Comparison of ENCODE assay signal across 8 cellular contexts in genomic region chr13:73754727-73755292, GRCh38.
A peak's percentile ranks its signal among the peaks of the same experiment; 100 is the strongest.
DNase-seq lines count a peak whose midpoint lies in the region; ATAC-seq, FAIRE-seq and TF ChIP-seq lines count a peak whose summit lies in the region.

No MANE protein-coding gene starts in this region.

- H3K27me3 ChIP-seq in adrenal gland: no peaks in the 10 kb centered on the region
- H3K27me3 ChIP-seq in right cardiac atrium (ENCODE audit: control insufficient read depth, insufficient read depth): no peaks in the 10 kb centered on the region
- no peaks in the 10 kb centered on the region for H3K27me3 ChIP-seq in small intestine (ENCODE audit: control insufficient read depth in 2 of 2, insufficient read depth in 2 of 2, low read length in 2 of 2)

- TF ChIP-seq CTCF in adrenal gland (IDR thresholded peaks at IDR 0.05): peak; percentile 45 to 73 (median 62)

- ATAC-seq in GM18520 (IDR thresholded peaks at IDR 0.05; ENCODE audit: unreplicated experiment) (peak; percentile 63), HG03175 (IDR thresholded peaks at IDR 0.05; ENCODE audit: unreplicated experiment) (peak; percentile 57), right cardiac atrium (peak; percentile 51 to 54)

- intact Hi-C loops in adrenal gland (cut with DNase I): loop anchor here in 1 of 2 donors (10.0 kb wide), 1 partner anchor 1470 kb away; no protein-coding TSS in a partner anchor
- intact Hi-C loops in right cardiac atrium (cut with DNase I): loop anchor here in 1 of 4 donors (10.0 kb wide), 1 partner anchor 1470 kb away; no protein-coding TSS in a partner anchor

- WGBS in adrenal gland, 4 donors: 53 to 57% (median 55%) methylated on average over 3 of the region's 3 CpGs
- WGBS in right cardiac atrium: 59% methylated on average over 3 of the region's 3 CpGs
- WGBS in small intestine, 3 donors: 58 to 62% (median 61%) methylated on average over 3 of the region's 3 CpGs

- no peak for TF ChIP-seq POLR2A in adrenal gland (IDR thresholded peaks at IDR 0.05)

- H3K9me3 ChIP-seq in adrenal gland (replicated peaks in 1 of 3) (no peaks in the 10 kb centered on the region), right cardiac atrium (ENCODE audit: control insufficient read depth, low read length) (no peaks in the 10 kb centered on the region), small intestine (ENCODE audit: control insufficient read depth, low read depth) (no peaks in the 10 kb centered on the region)

- H3K36me3 ChIP-seq in adrenal gland (replicated peaks in 1 of 2): no peaks in the 10 kb centered on the region
- no peaks in the 10 kb centered on the region for H3K36me3 ChIP-seq in small intestine (ENCODE audit: control insufficient read depth in 2 of 2, insufficient read depth in 2 of 2, low read length in 2 of 2)

- H3K27ac ChIP-seq in adrenal gland: no peak overlapping the region
- no peak overlapping the region for H3K27ac ChIP-seq in right cardiac atrium (ENCODE audit: low read length)
- no peak overlapping the region for H3K27ac ChIP-seq in small intestine (ENCODE audit: low read depth in 1 of 2, low read length in 1 of 2)

- H3K4me3 ChIP-seq in adrenal gland (no peak overlapping the region), right cardiac atrium (ENCODE audit: low read length) (no peak overlapping the region), small intestine (ENCODE audit: low read depth in 1 of 2, low read length in 2 of 2) (no peak overlapping the region)

- H3K4me1 ChIP-seq in adrenal gland (replicated peaks in 1 of 2) (peaks cover 0 to 10% of the 10 kb centered on the region in 2 donors), right cardiac atrium (ENCODE audit: control insufficient read depth, insufficient read depth, low read length) (no peaks in the 10 kb centered on the region), small intestine (ENCODE audit: control insufficient read depth in 2 of 2, insufficient read depth in 1 of 2, low read depth in 1 of 2, low read length in 1 of 2) (no peaks in the 10 kb centered on the region)

- no peak for FAIRE-seq in small intestine (lab: Jason Lieb, UNC)

- DNase-seq in CMK (ENCODE audit: low read depth) (peak; percentile 20), NCI-H2227 treated with DMSO at 0.1 percent for 48 hours (lab: John Stamatoyannopoulos, UW) (peak; percentile 35), adrenal gland (peak in 3 of 7 donors; percentile 26 to 40 (median 29)), right cardiac atrium (no peak), small intestine (peak; percentile 83)
- no peak for DNase-seq in stimulated activated CD8-positive, alpha-beta memory T cell treated with anti-CD3 and anti-CD28 coated beads, Interleukin-4, amount 100 ng/mL, for 48 hours

Comparison
In these comparisons a context has a peak if more than half of its experiments do, and no peak if none do; other contexts are left out.
1. DNase-seq: peak in CMK (single experiment), NCI-H2227 treated with DMSO at 0.1 percent for 48 hours (single experiment) and small intestine (single experiment); none in right cardiac atrium (0 of 3) and stimulated activated CD8-positive, alpha-beta memory T cell treated with anti-CD3 and anti-CD28 coated beads, Interleukin-4, amount 100 ng/mL, for 48 hours (single experiment).
2. Peak in every context shown above with its lines, with median percentiles within 50 percentile points of each other: ATAC-seq.